In the genomic region with DNA sequence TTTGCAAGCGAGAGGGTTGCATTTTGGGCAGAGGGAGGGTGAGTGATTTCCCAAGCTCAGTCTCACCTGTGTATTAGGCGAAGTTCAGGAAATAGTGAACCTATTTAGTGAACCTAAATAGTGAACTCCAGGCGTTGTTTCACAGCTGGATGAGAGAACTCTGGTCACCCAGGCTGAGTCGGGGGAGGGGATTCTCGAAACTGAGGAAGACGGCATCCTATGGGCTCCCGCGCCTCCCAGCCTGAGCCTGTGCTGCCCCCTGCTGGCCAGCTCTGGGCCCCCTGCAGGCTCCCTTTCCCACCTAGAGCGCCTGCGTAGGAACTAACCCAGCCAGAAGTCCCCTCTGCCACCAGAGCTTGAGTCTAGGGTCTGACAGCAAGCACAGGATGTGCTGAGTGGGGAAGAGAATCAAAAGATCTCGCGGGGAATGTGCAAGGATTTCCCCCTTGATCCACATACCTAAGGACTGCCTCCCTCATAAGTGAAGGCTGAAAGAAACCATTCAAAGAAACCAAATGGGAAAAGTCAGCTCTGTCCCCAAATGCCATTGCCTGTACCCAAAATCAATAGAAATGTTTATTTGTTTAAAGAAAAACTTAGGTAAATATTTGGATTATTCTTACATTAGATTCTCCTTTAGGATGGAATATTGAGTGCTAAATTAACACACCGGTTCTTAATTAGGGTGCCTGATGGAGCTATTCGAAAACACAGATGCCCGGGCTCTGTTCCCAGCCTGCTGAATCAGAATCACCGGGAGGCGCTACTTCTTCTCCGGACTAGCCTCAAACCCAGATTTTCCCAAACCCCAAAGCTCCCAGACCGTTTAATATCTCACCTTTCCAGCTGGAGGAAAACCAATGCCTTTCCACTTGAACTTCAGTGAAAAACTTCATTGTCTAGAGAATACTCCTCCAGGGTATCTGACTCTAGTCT, we compare ENCODE assay signal across 1 cellular context.
TF ChIP-seq lines count a peak whose summit lies in the region.

No MANE protein-coding gene starts in this region.

TF ChIP-seq in endothelial cell of umbilical vein, 7 proteins besides CTCF, POLR2A, EP300 and RAD21:
- TF ChIP-seq MYC (IDR thresholded peaks at IDR 0.05; ENCODE audit: low read depth, low read length), result no peak
- no peak for TF ChIP-seq POLR2AphosphoS5 (IDR thresholded peaks at IDR 0.05; ENCODE audit: insufficient read depth, low read depth, low read length)
- TF ChIP-seq EZH2 (IDR thresholded peaks at IDR 0.05; ENCODE audit: borderline replicate concordance, low read depth, low read length, severe bottlenecking), result no peak
- TF ChIP-seq GATA2 (IDR thresholded peaks at IDR 0.05; ENCODE audit: insufficient read depth, insufficient read length, low read depth, low read length), result no peak
- TF ChIP-seq MAX (IDR thresholded peaks at IDR 0.05; ENCODE audit: insufficient read depth, insufficient read length), result no peak
- TF ChIP-seq FOS (IDR thresholded peaks at IDR 0.05; ENCODE audit: borderline replicate concordance, insufficient read depth, low read length), result no peak
- no peak for TF ChIP-seq JUN (IDR thresholded peaks at IDR 0.05; ENCODE audit: borderline replicate concordance, insufficient read depth, insufficient read length, low read depth)
